1 cellular context compared by ENCODE assay signal in the genomic region with DNA sequence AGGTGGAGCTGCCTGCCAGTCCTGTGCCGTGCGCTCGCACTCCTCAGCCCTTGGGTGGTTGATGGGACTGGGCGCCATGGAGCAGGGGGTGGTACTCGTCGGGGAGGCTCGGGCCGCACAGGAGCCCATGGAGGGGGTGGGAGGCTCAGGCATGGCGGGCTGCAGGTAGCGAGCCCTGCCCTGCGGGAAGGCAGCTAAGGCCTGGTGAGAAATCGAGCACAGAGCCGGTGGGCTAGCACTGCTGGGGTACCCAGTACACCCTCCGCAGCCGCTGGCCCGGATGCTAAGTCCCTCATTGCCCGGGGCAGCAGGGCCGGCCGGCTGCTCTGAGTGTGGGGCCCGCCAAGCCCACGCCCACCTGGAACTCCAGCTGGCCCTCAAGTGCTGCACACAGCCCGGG. TPM values are rescaled to one million over a fixed set of nuclear protein-coding genes. Genes with fewer than 3 reads are reported as not detected.
DNase-seq lines count a peak whose midpoint lies in the region; ATAC-seq and TF ChIP-seq lines count a peak whose summit lies in the region.
"Not testable (repeated sequence)": the region's sequence is repeated elsewhere in the genome, so short reads cannot be mapped to it uniquely, and the experiment has no call there.

No MANE protein-coding gene starts in this region.

- TF ChIP-seq CTCF in upper lobe of right lung (IDR thresholded peaks at IDR 0.05), result not testable (repeated sequence)

- peak; percentile 47 for DNase-seq in upper lobe of right lung

- intact Hi-C loops in upper lobe of right lung (cut with DNase I), result not testable (repeated sequence)

- H3K9me3 ChIP-seq in upper lobe of right lung, result not testable (repeated sequence)

- H3K27me3 ChIP-seq in upper lobe of right lung, result not testable (repeated sequence)

- H3K36me3 ChIP-seq in upper lobe of right lung, result not testable (repeated sequence)

- ATAC-seq in upper lobe of right lung, result not testable (repeated sequence)

- H3K4me3 ChIP-seq in upper lobe of right lung, result not testable (repeated sequence)

- not testable (repeated sequence) for H3K4me1 ChIP-seq in upper lobe of right lung

- H3K27ac ChIP-seq in upper lobe of right lung, result not testable (repeated sequence)

RNA-seq across cellular contexts. Expression of a gene that starts 34.3 kb away (rescaled TPM):
- 41.5 TPM for total RNA-seq in upper lobe of right lung

RNA-seq across cellular contexts. Expression of a gene that starts 34.6 kb away (rescaled TPM):
- 30.6 TPM for total RNA-seq in upper lobe of right lung
